ENCODE assay signal across 7 cellular contexts in genomic region chr16:80931985-80932720, GRCh38.
DNase-seq lines count a peak whose midpoint lies in the region; ATAC-seq and TF ChIP-seq lines count a peak whose summit lies in the region.

No MANE protein-coding gene starts in this region.

- 1% methylated on average over 28 to 55 of the region's 63 CpGs for WGBS in body of pancreas, 2 donors
- 0 to 1% (median 1%) methylated on average over 48 to 63 of the region's 63 CpGs for WGBS in psoas muscle, 3 donors

- H3K4me3 ChIP-seq in GM06990 (replicated peaks; ENCODE audit: low read depth, low read length) (peak overlapping the region; percentile 5; the same call in 1 of the 2 replicates), body of pancreas (peak overlapping the region in 1 of 2 donors; percentile 14), psoas muscle (peak overlapping the region; percentile 72)

- no peak for TF ChIP-seq CTCF in GM06990 (IDR thresholded peaks at IDR 0.05; ENCODE audit: insufficient read depth, low read length, poor library complexity, severe bottlenecking)
- TF ChIP-seq CTCF in body of pancreas (IDR thresholded peaks at IDR 0.05) = peak in 1 of 7 experiments; percentile 15
- no peak for TF ChIP-seq CTCF in psoas muscle (IDR thresholded peaks at IDR 0.05)

- H3K4me1 ChIP-seq in body of pancreas (peaks cover 14% of the 10 kb centered on the region), psoas muscle (peaks cover 8% of the 10 kb centered on the region)

- H3K27ac ChIP-seq in body of pancreas (peak overlapping the region in 3 of 4 donors; percentile 48 to 67 (median 57)), psoas muscle (peak overlapping the region; percentile 78)

- intact Hi-C loops in body of pancreas (cut with DNase I) (no loop called here), psoas muscle (cut with DNase I) (loop anchor here in 1 of 2 donors (5.0 kb wide), 1 partner anchor 70 kb away; no protein-coding TSS in a partner anchor)

- no peaks in the 10 kb centered on the region for H3K36me3 ChIP-seq in GM06990 (ENCODE audit: control insufficient read depth, insufficient read depth, low read length)
- H3K36me3 ChIP-seq in body of pancreas (replicated peaks in 1 of 2; ENCODE audit: insufficient read depth in 1 of 2, low read depth in 2 of 2) = no peaks in the 10 kb centered on the region
- no peaks in the 10 kb centered on the region for H3K36me3 ChIP-seq in psoas muscle (ENCODE audit: insufficient read depth in 1 of 2, low read depth in 1 of 2)

- H3K27me3 ChIP-seq in GM06990 (replicated peaks; ENCODE audit: control insufficient read depth, insufficient read depth, low read length) (no peaks in the 10 kb centered on the region; the same call in 1 of the 2 replicates), body of pancreas (no peaks in the 10 kb centered on the region), psoas muscle (ENCODE audit: insufficient read depth in 3 of 3, low read length in 2 of 3) (no peaks in the 10 kb centered on the region)

- DNase-seq in GM06990 (ENCODE audit: extremely low read depth, insufficient read length) (peak; percentile 14), NCI-H146 (lab: John Stamatoyannopoulos, UW) (peak; percentile 68), body of pancreas (peak; percentile 50 to 71 (median 61)), iPS DF 19.7 (ENCODE audit: low read depth, low spot score) (peak; percentile 20), psoas muscle (peak; percentile 81 to 90), RPMI8226 (no peak)

- no peaks in the 10 kb centered on the region for H3K9me3 ChIP-seq in body of pancreas
- H3K9me3 ChIP-seq in psoas muscle = no peaks in the 10 kb centered on the region

- TF ChIP-seq POLR2A in body of pancreas (IDR thresholded peaks at IDR 0.05) = peak in 2 of 3 donors; percentile 19 to 37

- peak; percentile 75 for ATAC-seq in body of pancreas
- ATAC-seq in psoas muscle = peak; percentile 79 to 91 (median 84)
- no peak for ATAC-seq in HG02623 (IDR thresholded peaks at IDR 0.05; ENCODE audit: unreplicated experiment)
